1 cellular context compared by ENCODE assay signal in the genomic region with DNA sequence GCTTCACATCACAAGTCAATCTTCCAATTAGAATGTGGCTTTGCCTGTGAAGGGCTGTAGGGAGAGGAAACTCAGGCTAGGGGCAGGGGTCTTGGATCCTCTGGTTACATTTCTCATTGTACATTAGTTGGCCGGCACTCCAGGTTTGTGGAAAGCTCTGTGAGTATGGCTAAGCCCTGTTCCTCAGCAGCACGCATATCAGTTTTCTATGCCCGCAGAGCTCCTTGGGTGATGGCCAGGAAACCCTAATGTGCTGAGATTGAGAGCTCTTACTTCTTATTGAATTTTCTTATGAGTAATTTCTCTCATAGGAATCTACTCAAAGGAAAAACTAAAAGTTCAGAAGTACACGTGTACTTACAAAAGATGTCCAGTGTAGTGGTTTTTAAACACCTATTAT.
TF ChIP-seq lines count a peak whose summit lies in the region.

No MANE protein-coding gene starts in this region.

TF ChIP-seq in SK-N-SH treated with all-trans-retinoic acid at 6 μM for 48 hours, 23 proteins besides CTCF, POLR2A, EP300 and RAD21 (continued from another document):
- TF ChIP-seq CSRNP3 (CRISPR knock-in tag; IDR thresholded peaks at IDR 0.05) = no peak
- TF ChIP-seq PPARA (CRISPR knock-in tag; IDR thresholded peaks at IDR 0.05; ENCODE audit: borderline replicate concordance) = no peak
